Comparison of ENCODE assay signal across 8 cellular contexts in the genomic region with DNA sequence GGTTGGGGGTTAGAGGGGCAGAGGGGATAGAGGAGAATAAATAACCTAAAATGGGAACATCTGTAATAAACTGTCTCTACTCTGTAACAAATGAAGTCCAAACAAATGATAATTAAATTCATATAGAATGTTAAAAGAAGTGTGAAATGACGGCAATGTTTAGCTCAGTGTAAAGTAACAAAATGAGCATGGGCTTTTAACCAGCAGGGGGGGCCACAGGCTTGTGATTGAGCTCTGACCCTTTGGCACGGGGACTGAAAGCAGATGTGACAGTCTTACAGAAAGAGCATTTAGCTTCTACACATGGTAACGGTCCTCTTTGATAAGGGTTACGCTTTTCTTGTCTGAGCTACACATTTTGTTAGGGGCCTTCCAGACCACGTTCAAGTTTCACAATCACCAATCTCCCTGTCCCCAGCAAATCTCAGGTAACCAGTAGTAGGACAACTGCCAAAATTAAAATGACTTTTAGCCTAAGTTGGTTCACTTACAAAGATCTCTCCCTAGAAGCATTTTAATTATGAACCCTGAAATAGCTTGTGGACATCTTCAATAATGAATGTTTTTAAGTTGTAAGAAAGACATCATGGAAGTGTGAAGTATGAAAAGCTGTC.
A peak's percentile ranks its signal among the peaks of the same experiment; 100 is the strongest.
DNase-seq lines count a peak whose midpoint lies in the region; ATAC-seq and TF ChIP-seq lines count a peak whose summit lies in the region.

No MANE protein-coding gene starts in this region.

- H3K9me3 ChIP-seq in left lung: no peaks in the 10 kb centered on the region

- peak; percentile 32 for DNase-seq in activated CD4-positive, CD25-positive, alpha-beta regulatory T cell treated with anti-CD3 and anti-CD28 coated beads, Interleukin-2, amount 50 U/mL, for 72 hours
- DNase-seq in NCI-H1417 (lab: John Stamatoyannopoulos, UW) (peak; percentile 76 to 91 (median 85)), T-helper 1 cell (peak in 4 of 5 donors; percentile 4 to 35 (median 16)), left lung (no peak)
- DNase-seq in central memory CD4-positive, alpha-beta T cell: peak; percentile 12
- peak; percentile 8 for DNase-seq in stimulated activated CD8-positive, alpha-beta memory T cell treated with anti-CD3 and anti-CD28 coated beads, Interleukin-15, amount 100 ng/mL, for 1 hour (ENCODE audit: low read depth)

- no peaks in the 10 kb centered on the region for H3K4me1 ChIP-seq in left lung

- no peaks in the 10 kb centered on the region for H3K36me3 ChIP-seq in left lung

- ATAC-seq in activated CD4-positive, CD25-positive, alpha-beta regulatory T cell treated with anti-CD3 and anti-CD28 coated beads, Interleukin-2, amount 50 U/mL, for 24 hours: no peak
- ATAC-seq in HG02642 (IDR thresholded peaks at IDR 0.05; ENCODE audit: poor library complexity, unreplicated experiment) (peak; percentile 88), left lung (peak; percentile 75)

- no peaks in the 10 kb centered on the region for H3K27me3 ChIP-seq in left lung

- peak; percentile 44 to 51 for TF ChIP-seq CTCF in left lung (IDR thresholded peaks at IDR 0.05)

- intact Hi-C loops in left lung (cut with DNase I): no loop called here

- H3K27ac ChIP-seq in left lung: no peak overlapping the region

- H3K4me3 ChIP-seq in left lung: no peak overlapping the region

Comparison
In these comparisons a context has a peak if more than half of its experiments do, and no peak if none do; other contexts are left out.
1. DNase-seq: peak in activated CD4-positive, CD25-positive, alpha-beta regulatory T cell treated with anti-CD3 and anti-CD28 coated beads, Interleukin-2, amount 50 U/mL, for 72 hours (single experiment), NCI-H1417 (3 of 3), T-helper 1 cell (4 of 5), central memory CD4-positive, alpha-beta T cell (single experiment) and stimulated activated CD8-positive, alpha-beta memory T cell treated with anti-CD3 and anti-CD28 coated beads, Interleukin-15, amount 100 ng/mL, for 1 hour (single experiment); none in left lung (0 of 2).
2. ATAC-seq: peak in HG02642 (single experiment) and left lung (single experiment); none in activated CD4-positive, CD25-positive, alpha-beta regulatory T cell treated with anti-CD3 and anti-CD28 coated beads, Interleukin-2, amount 50 U/mL, for 24 hours (0 of 2).